ENCODE assay signal across 8 cellular contexts in the genomic region with DNA sequence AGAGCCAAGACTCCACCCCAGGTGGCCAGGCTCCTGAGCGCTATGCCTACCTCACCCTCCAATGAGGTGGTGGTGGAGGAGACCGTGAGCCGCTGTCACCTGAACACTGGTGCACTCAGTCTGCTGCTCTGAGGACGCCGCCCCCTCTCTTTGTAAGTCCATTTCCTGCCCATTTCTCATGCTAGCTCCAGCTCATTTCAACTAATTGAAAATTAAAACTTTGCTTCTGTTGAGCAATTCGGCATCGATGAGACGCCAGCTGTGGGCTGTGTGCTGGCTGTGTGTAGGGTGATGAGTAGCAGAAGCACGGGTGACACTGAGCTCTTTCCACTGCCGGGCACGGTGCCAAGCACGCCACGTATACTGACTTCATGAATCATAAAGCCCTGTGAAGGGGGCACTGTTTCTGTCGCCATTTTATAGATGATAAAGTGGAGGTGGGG. TPM values are rescaled to one million over a fixed set of nuclear protein-coding genes. Genes with fewer than 3 reads are reported as not detected.
A peak's percentile ranks its signal among the peaks of the same experiment; 100 is the strongest.
DNase-seq lines count a peak whose midpoint lies in the region; ATAC-seq and TF ChIP-seq lines count a peak whose summit lies in the region.

No MANE protein-coding gene starts in this region.

- TF ChIP-seq CTCF in gastrocnemius medialis (IDR thresholded peaks at IDR 0.05 in 4 of 5, conservative IDR thresholded peaks at IDR 0.05 in 1 of 5): no peak
- no peak for TF ChIP-seq CTCF in Caco-2 (IDR thresholded peaks at IDR 0.05; ENCODE audit: insufficient read depth in 1 of 2, low read depth in 1 of 2, low read length in 1 of 2, severe bottlenecking in 1 of 2, unreplicated experiment in 1 of 2)

- no TSS peak for BruUV-seq in Caco-2 (replicated peaks; lab: Mats Ljungman, UMichigan)

- no peaks in the 10 kb centered on the region for H3K27me3 Mint-ChIP-seq in Caco-2 (ENCODE audit: insufficient read depth, unreplicated experiment)

- no peaks in the 10 kb centered on the region for H3K4me1 Mint-ChIP-seq in Caco-2 (ENCODE audit: low read depth, unreplicated experiment)

- no peak overlapping the region for H3K27ac Mint-ChIP-seq in Caco-2 (ENCODE audit: unreplicated experiment)

- H3K9me3 ChIP-seq in gastrocnemius medialis: no peaks in the 10 kb centered on the region
- no peaks in the 10 kb centered on the region for H3K9me3 ChIP-seq in Caco-2

- ATAC-seq in gastrocnemius medialis (no peak), HG02610 (IDR thresholded peaks at IDR 0.05; ENCODE audit: unreplicated experiment) (no peak)

- H3K27me3 ChIP-seq in gastrocnemius medialis: no peaks in the 10 kb centered on the region
- no peaks in the 10 kb centered on the region for H3K27me3 ChIP-seq in Caco-2 (replicated peaks; ENCODE audit: control insufficient read depth, insufficient read depth, low read length)

- TF ChIP-seq POLR2A in gastrocnemius medialis (IDR thresholded peaks at IDR 0.05): no peak

- no peaks in the 10 kb centered on the region for H3K36me3 ChIP-seq in gastrocnemius medialis
- H3K36me3 ChIP-seq in Caco-2 (ENCODE audit: control insufficient read depth, insufficient read depth, low read length): no peaks in the 10 kb centered on the region

- H3K36me3 Mint-ChIP-seq in Caco-2 (ENCODE audit: insufficient read depth, unreplicated experiment): no peaks in the 10 kb centered on the region

- H3K9me3 Mint-ChIP-seq in Caco-2 (ENCODE audit: unreplicated experiment): no peaks in the 10 kb centered on the region

- no peak overlapping the region for H3K4me3 Mint-ChIP-seq in Caco-2 (ENCODE audit: unreplicated experiment)

- peak overlapping the region; percentile 76 to 88 (median 86) for H3K27ac ChIP-seq in gastrocnemius medialis

- H3K4me1 ChIP-seq in gastrocnemius medialis: peaks cover 22 to 59% of the 10 kb centered on the region in 2 donors
- no peaks in the 10 kb centered on the region for H3K4me1 ChIP-seq in Caco-2

- POLR2A ChIA-PET in Caco-2 (lab: Charles Lee): no interaction called here

- no peak overlapping the region for H3K4me3 ChIP-seq in gastrocnemius medialis
- H3K4me3 ChIP-seq in Caco-2 (ENCODE audit: low read depth, low read length): no peak overlapping the region

- peak; percentile 96 for DNase-seq in CD1c-positive myeloid dendritic cell (ENCODE audit: extremely low spot score)
- DNase-seq in NCI-H2029 (lab: John Stamatoyannopoulos, UW): peak; percentile 54
- peak; percentile 85 for DNase-seq in activated T-cell treated with anti-CD3 and anti-CD28 coated beads for 24 hours (ENCODE audit: low read depth)
- DNase-seq in fibroblast of gingiva (ENCODE audit: low read depth): peak; percentile 86
- DNase-seq in gastrocnemius medialis: peak in 1 of 2 donors; percentile 60
- no peak for DNase-seq in Caco-2
- no peak for DNase-seq in NCI-H2196 treated with DMSO at 0.1 percent for 48 hours (lab: John Stamatoyannopoulos, UW; ENCODE audit: unreplicated experiment)

- CTCF ChIA-PET in Caco-2 (lab: Charles Lee): interaction anchor here (0.7 kb wide), 1 partner anchor 9 kb away, joined by 3 read pairs; no protein-coding TSS in a partner anchor

- intact Hi-C loops in gastrocnemius medialis (cut with DNase I; ENCODE audit: low total_unique reads): no loop called here
- intact Hi-C loops in Caco-2 (cut with micrococcal nuclease; ENCODE audit: unreplicated experiment): no loop called here

- in situ Hi-C loops in gastrocnemius medialis (cut with MboI; ENCODE audit: low sequenced_read_pairs in 4 of 4): no loop called here

RNA-seq across cellular contexts. Expression of a gene that starts 11.2 kb away (rescaled TPM):
- 10 to 100 TPM; 14.0 to 29.5 (median 18.8) TPM for total RNA-seq in gastrocnemius medialis
- total RNA-seq in Caco-2 (2022): 2.6 and 3.5 TPM in 2 replicates

RNA-seq across cellular contexts. Expression of a gene that starts 51.8 kb away (rescaled TPM):
- total RNA-seq in gastrocnemius medialis (10 to 100 TPM; 60.9 to 91.6 (median 71.6) TPM), Caco-2 (2022) (22.7 and 25.6 TPM in 2 replicates)

Comparison
In these comparisons a context has a peak if more than half of its experiments do, and no peak if none do; other contexts are left out.
1. DNase-seq: peak in CD1c-positive myeloid dendritic cell (single experiment), NCI-H2029 (single experiment), activated T-cell treated with anti-CD3 and anti-CD28 coated beads for 24 hours (single experiment) and fibroblast of gingiva (single experiment); none in Caco-2 (0 of 2) and NCI-H2196 treated with DMSO at 0.1 percent for 48 hours (single experiment).